1 cellular context compared by ENCODE assay signal in genomic region chr1:115838426-115838804, GRCh38.
TF ChIP-seq lines count a peak whose summit lies in the region.

No MANE protein-coding gene starts in this region.

TF ChIP-seq in endothelial cell of umbilical vein, 7 proteins besides CTCF, POLR2A, EP300 and RAD21:
- TF ChIP-seq EZH2 (IDR thresholded peaks at IDR 0.05; ENCODE audit: borderline replicate concordance, low read depth, low read length, severe bottlenecking) (peak; percentile 98), JUN (IDR thresholded peaks at IDR 0.05; ENCODE audit: borderline replicate concordance, insufficient read depth, insufficient read length, low read depth) (no peak)
